Comparison of ENCODE assay signal across 21 cellular contexts in genomic region chr2:124091721-124092120, GRCh38.
DNase-seq lines count a peak whose midpoint lies in the region; ATAC-seq and TF ChIP-seq lines count a peak whose summit lies in the region.
"Had no signal": no experiment of that assay in that cellular context is flagged by ENCODE, and none has a peak within 500 bp of the region (broad histone marks: within the 10 kb centered on the region; RNA-seq: fewer than 3 reads in every experiment).

No MANE protein-coding gene starts in this region.

- H3K27me3 Mint-ChIP-seq in WTC11 (ENCODE audit: low read depth): no peaks in the 10 kb centered on the region
- H3K27me3 Mint-ChIP-seq: B cell; CD4-positive, CD25-positive, alpha-beta regulatory T cell had no signal

- no peak for TF ChIP-seq POLR2A in lower leg skin (IDR thresholded peaks at IDR 0.05)
- TF ChIP-seq POLR2A in uterus (IDR thresholded peaks at IDR 0.05): no peak

- H3K27ac ChIP-seq in osteoblast (ENCODE audit: low read depth, low read length) (no peak overlapping the region), uterus (no peak overlapping the region)
- H3K27ac ChIP-seq: BLaER1, C4-2B had no signal

- no peak overlapping the region for H3K4me2 ChIP-seq in osteoblast (ENCODE audit: insufficient read depth, low read length)
- H3K4me2 ChIP-seq: BLaER1 had no signal

- H3K9me3 Mint-ChIP-seq in WTC11: peaks cover 20% of the 10 kb centered on the region

- H3K27ac Mint-ChIP-seq in WTC11: no peak overlapping the region
- H3K27ac Mint-ChIP-seq: B cell; CD8-positive, alpha-beta T cell had no signal

- H3K27me3 ChIP-seq in osteoblast (ENCODE audit: insufficient read depth, low read length) (no peaks in the 10 kb centered on the region), uterus (no peaks in the 10 kb centered on the region)
- H3K27me3 ChIP-seq: BLaER1 had no signal

- peaks cover 2% of the 10 kb centered on the region for H3K9me3 ChIP-seq in osteoblast (ENCODE audit: low read depth, low read length)
- H3K9me3 ChIP-seq in uterus: no peaks in the 10 kb centered on the region
- H3K9me3 ChIP-seq: BLaER1, Caco-2 had no signal

- POLR2A ChIA-PET in WTC11 (lab: Charles Lee): no interaction called here

- WGBS in lower leg skin, 2 donors: 69 to 72% methylated on average over 5 of the region's 5 CpGs

- H3K36me3 ChIP-seq in osteoblast (ENCODE audit: insufficient read depth, low read length): no peaks in the 10 kb centered on the region
- H3K36me3 ChIP-seq in uterus: no peaks in the 10 kb centered on the region
- H3K36me3 ChIP-seq: BLaER1 had no signal

- no peak overlapping the region for H3K4me3 Mint-ChIP-seq in WTC11
- H3K4me3 Mint-ChIP-seq: B cell; CD4-positive, CD25-positive, alpha-beta regulatory T cell; CD8-positive, alpha-beta T cell had no signal

- no peaks in the 10 kb centered on the region for H4K20me1 ChIP-seq in osteoblast (ENCODE audit: insufficient read depth, low read length)
- H4K20me1 ChIP-seq: BLaER1 had no signal

- no peak for TF ChIP-seq CTCF in WTC11 (IDR thresholded peaks at IDR 0.05)
- TF ChIP-seq CTCF in osteoblast (IDR thresholded peaks at IDR 0.05; ENCODE audit: extremely low read depth, low read depth, low read length): no peak
- TF ChIP-seq CTCF in lower leg skin (IDR thresholded peaks at IDR 0.05): no peak
- TF ChIP-seq CTCF in uterus (IDR thresholded peaks at IDR 0.05): no peak

- CTCF ChIA-PET in WTC11 (lab: Charles Lee): no interaction called here

- peak; percentile 8 for DNase-seq in NCI-H82 (lab: John Stamatoyannopoulos, UW)
- DNase-seq in NCI-H82 treated with DMSO at 0.1 percent for 48 hours (lab: John Stamatoyannopoulos, UW; ENCODE audit: unreplicated experiment): no peak
- DNase-seq in NCI-H2171 (lab: John Stamatoyannopoulos, UW): peak; percentile 37
- DNase-seq in WTC11 (ENCODE audit: low spot score): no peak
- peak; percentile 17 for DNase-seq in osteoblast (ENCODE audit: insufficient read length, low spot score, missing footprints)
- no peak for DNase-seq in activated CD8-positive, alpha-beta memory T cell treated with anti-CD3 and anti-CD28 coated beads for 24 hours
- no peak for DNase-seq in lower leg skin (ENCODE audit: low spot score in 2 of 2)
- DNase-seq in uterus: no peak
- DNase-seq: Caco-2; CD4-positive, CD25-positive, alpha-beta regulatory T cell; CD8-positive, alpha-beta T cell; DMS153; DND-41; GDM1; GOT3; H7; HCEC 1CT had no signal

- H3K4me1 ChIP-seq in osteoblast (ENCODE audit: insufficient read depth, low read length): no peaks in the 10 kb centered on the region
- no peaks in the 10 kb centered on the region for H3K4me1 ChIP-seq in uterus
- H3K4me1 ChIP-seq: BLaER1, Caco-2 had no signal

- ATAC-seq in WTC11: peak; percentile 47
- ATAC-seq: CD8-positive, alpha-beta T cell; GM12878 had no signal

- no peaks in the 10 kb centered on the region for H3K36me3 Mint-ChIP-seq in WTC11
- H3K36me3 Mint-ChIP-seq: CD4-positive, CD25-positive, alpha-beta regulatory T cell; CD8-positive, alpha-beta T cell had no signal

- no peak overlapping the region for H2AFZ ChIP-seq in osteoblast (ENCODE audit: low read length)

- H3K79me2 ChIP-seq in osteoblast (ENCODE audit: insufficient read depth, low read length): no peaks in the 10 kb centered on the region

- peaks cover 14% of the 10 kb centered on the region for H3K4me1 Mint-ChIP-seq in WTC11
- H3K4me1 Mint-ChIP-seq: B cell; CD4-positive, CD25-positive, alpha-beta regulatory T cell had no signal

- intact Hi-C loops in lower leg skin (cut with DNase I; ENCODE audit: low total_unique reads) (no loop called here), uterus (cut with DNase I; ENCODE audit: low total_unique reads) (no loop called here)

- H3K4me3 ChIP-seq in osteoblast (ENCODE audit: insufficient read depth, low read length) (no peak overlapping the region), lower leg skin (ENCODE audit: low read depth, poor library complexity, severe bottlenecking) (no peak overlapping the region), uterus (no peak overlapping the region)
- H3K4me3 ChIP-seq: BLaER1, GM12878 had no signal

TF ChIP-seq in WTC11, 78 proteins besides CTCF, POLR2A, EP300 and RAD21 (continues in another document):
- no peak for TF ChIP-seq NFE2L1 (CRISPR knock-in tag; IDR thresholded peaks at IDR 0.05)
- no peak for TF ChIP-seq ZNF138 (CRISPR knock-in tag; conservative IDR thresholded peaks at IDR 0.05)
- no peak for TF ChIP-seq GTF2I (CRISPR knock-in tag; conservative IDR thresholded peaks at IDR 0.05)
- no peak for TF ChIP-seq FOXP4 (CRISPR knock-in tag; IDR thresholded peaks at IDR 0.05)
- no peak for TF ChIP-seq USF1 (CRISPR knock-in tag; IDR thresholded peaks at IDR 0.05)
- no peak for TF ChIP-seq ETV6 (CRISPR knock-in tag; IDR thresholded peaks at IDR 0.05)
- TF ChIP-seq ZNF671 (CRISPR knock-in tag; IDR thresholded peaks at IDR 0.05): no peak
- TF ChIP-seq ZNF416 (CRISPR knock-in tag; IDR thresholded peaks at IDR 0.05): no peak
- no peak for TF ChIP-seq FOXP1 (CRISPR knock-in tag; IDR thresholded peaks at IDR 0.05; ENCODE audit: borderline replicate concordance)
- TF ChIP-seq ATF2 (CRISPR knock-in tag; IDR thresholded peaks at IDR 0.05; ENCODE audit: borderline replicate concordance, low read depth): no peak
- no peak for TF ChIP-seq ATF3 (CRISPR knock-in tag; conservative IDR thresholded peaks at IDR 0.05)
- TF ChIP-seq PRRX2 (CRISPR knock-in tag; IDR thresholded peaks at IDR 0.05): no peak
- no peak for TF ChIP-seq USF2 (CRISPR knock-in tag; IDR thresholded peaks at IDR 0.05)
- TF ChIP-seq CDX4 (CRISPR knock-in tag; IDR thresholded peaks at IDR 0.05; ENCODE audit: borderline replicate concordance): no peak

Comparison
In these comparisons a context has a peak if more than half of its experiments do, and no peak if none do; other contexts are left out.
1. DNase-seq: peak in NCI-H82 (single experiment), NCI-H2171 (single experiment) and osteoblast (single experiment); none in NCI-H82 treated with DMSO at 0.1 percent for 48 hours (single experiment), WTC11 (single experiment), activated CD8-positive, alpha-beta memory T cell treated with anti-CD3 and anti-CD28 coated beads for 24 hours (single experiment), lower leg skin (0 of 2) and uterus (0 of 2).